In genomic region chr15:75348034-75348562, GRCh38 we compare ENCODE assay signal across 8 cellular contexts. TPM values are rescaled to one million over a fixed set of nuclear protein-coding genes. Genes with fewer than 3 reads are reported as not detected.
DNase-seq lines count a peak whose midpoint lies in the region; FAIRE-seq and TF ChIP-seq lines count a peak whose summit lies in the region.

No MANE protein-coding gene starts in this region.

- no peak for DNase-seq in activated CD4-positive, alpha-beta T cell treated with anti-CD3 and anti-CD28 coated beads, Interleukin-2, amount 10 ng/mL, durations not matched to agents 7 days and 5 days
- DNase-seq in activated CD4-positive, alpha-beta T cell treated with anti-CD3 and anti-CD28 coated beads, Interleukin-2, amount 10 ng/mL, durations not matched to agents 24 days and 14 days, result no peak
- no peak for DNase-seq in astrocyte of the cerebellum (ENCODE audit: low read depth)
- peak; percentile 84 for DNase-seq in kidney
- peak in 1 of 49 donors; percentile 43 for DNase-seq in substantia nigra (lab: John Stamatoyannopoulos, UW)
- no peak for DNase-seq in posterior vena cava (ENCODE audit: low spot score)
- DNase-seq in pons (ENCODE audit: low spot score), result no peak
- no peak for DNase-seq in SIG-M5 (lab: John Stamatoyannopoulos, UW)

- peak overlapping the region; percentile 68 for H3K27ac Mint-ChIP-seq in activated CD4-positive, alpha-beta T cell treated with anti-CD3 and anti-CD28 coated beads, Interleukin-2, amount 10 ng/mL, durations not matched to agents 7 days and 5 days
- no peak overlapping the region for H3K27ac Mint-ChIP-seq in activated CD4-positive, alpha-beta T cell treated with anti-CD3 and anti-CD28 coated beads, Interleukin-2, amount 10 ng/mL, durations not matched to agents 24 days and 14 days

- TF ChIP-seq CTCF in astrocyte of the cerebellum (IDR thresholded peaks at IDR 0.05; ENCODE audit: low read depth, low read length, missing control alignments) (no peak), kidney (IDR thresholded peaks at IDR 0.05; ENCODE audit: borderline replicate concordance, extremely low read depth, insufficient read depth) (no peak)

- peak overlapping the region; percentile 70 for H3K4me3 ChIP-seq in astrocyte of the cerebellum (ENCODE audit: low read depth, low read length)
- peak overlapping the region; percentile 96 for H3K4me3 ChIP-seq in kidney (ENCODE audit: low read length in 2 of 2)

- peak overlapping the region; percentile 84 to 94 for H3K9ac ChIP-seq in kidney (ENCODE audit: low read length in 2 of 2)

- no peaks in the 10 kb centered on the region for H3K36me3 ChIP-seq in kidney (ENCODE audit: control insufficient read depth in 1 of 2, insufficient read depth in 2 of 2, low read length in 2 of 2)

- no peaks in the 10 kb centered on the region for H3K9me3 ChIP-seq in kidney (ENCODE audit: control insufficient read depth in 1 of 2, low read length in 2 of 2)

- peaks cover 35% of the 10 kb centered on the region for H3K4me1 Mint-ChIP-seq in activated CD4-positive, alpha-beta T cell treated with anti-CD3 and anti-CD28 coated beads, Interleukin-2, amount 10 ng/mL, durations not matched to agents 7 days and 5 days
- H3K4me1 Mint-ChIP-seq in activated CD4-positive, alpha-beta T cell treated with anti-CD3 and anti-CD28 coated beads, Interleukin-2, amount 10 ng/mL, durations not matched to agents 24 days and 14 days, result peaks cover 23% of the 10 kb centered on the region

- no peak overlapping the region for H3K27ac ChIP-seq in kidney (ENCODE audit: low read depth in 2 of 2, low read length in 2 of 2)
- peak overlapping the region; percentile 74 for H3K27ac ChIP-seq in substantia nigra (ENCODE audit: low read depth, low read length, poor library complexity, severe bottlenecking)

- no peak overlapping the region for H3K4me3 Mint-ChIP-seq in activated CD4-positive, alpha-beta T cell treated with anti-CD3 and anti-CD28 coated beads, Interleukin-2, amount 10 ng/mL, durations not matched to agents 7 days and 5 days
- H3K4me3 Mint-ChIP-seq in activated CD4-positive, alpha-beta T cell treated with anti-CD3 and anti-CD28 coated beads, Interleukin-2, amount 10 ng/mL, durations not matched to agents 24 days and 14 days, result no peak overlapping the region

- peaks cover 25% of the 10 kb centered on the region for H3K27me3 Mint-ChIP-seq in activated CD4-positive, alpha-beta T cell treated with anti-CD3 and anti-CD28 coated beads, Interleukin-2, amount 10 ng/mL, durations not matched to agents 7 days and 5 days
- peaks cover 21% of the 10 kb centered on the region for H3K27me3 Mint-ChIP-seq in activated CD4-positive, alpha-beta T cell treated with anti-CD3 and anti-CD28 coated beads, Interleukin-2, amount 10 ng/mL, durations not matched to agents 24 days and 14 days

- intact Hi-C loops in activated CD4-positive, alpha-beta T cell treated with anti-CD3 and anti-CD28 coated beads, Interleukin-2, amount 10 ng/mL, durations not matched to agents 24 days and 14 days (cut with micrococcal nuclease), result no loop called here
- intact Hi-C loops in kidney (cut with DNase I), result no loop called here
- intact Hi-C loops in posterior vena cava (cut with DNase I), result no loop called here

- FAIRE-seq in kidney (lab: Jason Lieb, UNC), result no peak

- H3K9me3 Mint-ChIP-seq in activated CD4-positive, alpha-beta T cell treated with anti-CD3 and anti-CD28 coated beads, Interleukin-2, amount 10 ng/mL, durations not matched to agents 7 days and 5 days, result peaks cover 14% of the 10 kb centered on the region
- peaks cover 8% of the 10 kb centered on the region for H3K9me3 Mint-ChIP-seq in activated CD4-positive, alpha-beta T cell treated with anti-CD3 and anti-CD28 coated beads, Interleukin-2, amount 10 ng/mL, durations not matched to agents 24 days and 14 days

- CTCF ChIA-PET in activated CD4-positive, alpha-beta T cell treated with anti-CD3 and anti-CD28 coated beads, Interleukin-2, amount 10 ng/mL, durations not matched to agents 7 days and 5 days (lab: Charles Lee), result interaction anchor here (1.0 to 1.4 kb wide), 3 partner anchors 8 to 20 kb away, joined by 3 to 4 read pairs (median 3); no protein-coding TSS in a partner anchor

- in situ Hi-C loops in astrocyte of the cerebellum (cut with HindIII; ENCODE audit: low sequenced_read_pairs), result no loop called here

- H3K36me3 Mint-ChIP-seq in activated CD4-positive, alpha-beta T cell treated with anti-CD3 and anti-CD28 coated beads, Interleukin-2, amount 10 ng/mL, durations not matched to agents 7 days and 5 days (ENCODE audit: low read depth), result peaks cover 34% of the 10 kb centered on the region
- H3K36me3 Mint-ChIP-seq in activated CD4-positive, alpha-beta T cell treated with anti-CD3 and anti-CD28 coated beads, Interleukin-2, amount 10 ng/mL, durations not matched to agents 24 days and 14 days (ENCODE audit: low read depth), result peaks cover 28% of the 10 kb centered on the region

- POLR2A ChIA-PET in activated CD4-positive, alpha-beta T cell treated with anti-CD3 and anti-CD28 coated beads, Interleukin-2, amount 10 ng/mL, durations not matched to agents 7 days and 5 days (lab: Charles Lee), result interaction anchor here (0.6 kb wide), 1 partner anchor 957 kb away, joined by 12 read pairs; no protein-coding TSS in a partner anchor

- H3K4me1 ChIP-seq in kidney (ENCODE audit: control insufficient read depth in 1 of 2, insufficient read depth in 1 of 2, low read depth in 1 of 2, low read length in 2 of 2), result peaks cover 0 to 12% of the 10 kb centered on the region in 2 donors

RNA-seq across cellular contexts. Expression of gene NEIL1, which starts 1.3 kb away (rescaled TPM):
- 1 to 10 TPM; 2.2 to 2.7 TPM for total RNA-seq in activated CD4-positive, alpha-beta T cell treated with anti-CD3 and anti-CD28 coated beads, Interleukin-2, amount 10 ng/mL, durations not matched to agents 7 days and 5 days
- total RNA-seq in activated CD4-positive, alpha-beta T cell treated with anti-CD3 and anti-CD28 coated beads, Interleukin-2, amount 10 ng/mL, durations not matched to agents 24 days and 14 days, result 3.7 and 4.7 TPM in 2 replicates
- total RNA-seq in kidney (42.9 TPM), posterior vena cava (10 to 100 TPM; 11.7 to 25.3 TPM)
- polyA plus RNA-seq in kidney (ENCODE audit: insufficient read depth, low read depth, low replicate concordance), result 22.6 TPM

RNA-seq across cellular contexts. Expression of gene COMMD4, which starts 12.2 kb away (rescaled TPM):
- 10 to 100 TPM; 72.2 to 97.4 TPM for total RNA-seq in activated CD4-positive, alpha-beta T cell treated with anti-CD3 and anti-CD28 coated beads, Interleukin-2, amount 10 ng/mL, durations not matched to agents 7 days and 5 days
- 79.5 and 86.7 TPM in 2 replicates for total RNA-seq in activated CD4-positive, alpha-beta T cell treated with anti-CD3 and anti-CD28 coated beads, Interleukin-2, amount 10 ng/mL, durations not matched to agents 24 days and 14 days
- total RNA-seq in kidney, result 67.6 TPM
- 162 TPM for polyA plus RNA-seq in kidney (ENCODE audit: insufficient read depth, low read depth, low replicate concordance)
- total RNA-seq in posterior vena cava, result 10 to 100 TPM; 29.0 to 33.2 TPM

RNA-seq across cellular contexts. Expression of gene MAN2C1, which starts 20.3 kb away (rescaled TPM):
- 100 to 1,000 TPM; 151 to 205 TPM for total RNA-seq in activated CD4-positive, alpha-beta T cell treated with anti-CD3 and anti-CD28 coated beads, Interleukin-2, amount 10 ng/mL, durations not matched to agents 7 days and 5 days
- 232 and 255 TPM in 2 replicates for total RNA-seq in activated CD4-positive, alpha-beta T cell treated with anti-CD3 and anti-CD28 coated beads, Interleukin-2, amount 10 ng/mL, durations not matched to agents 24 days and 14 days
- total RNA-seq in kidney, result 246 TPM
- polyA plus RNA-seq in kidney (ENCODE audit: insufficient read depth, low read depth, low replicate concordance), result 126 TPM
- total RNA-seq in posterior vena cava, result 100 to 1,000 TPM; 122 to 169 TPM
